Comparison of ENCODE assay signal across 26 cellular contexts in genomic region chr9:106927916-106928315, GRCh38.
"Had no signal": no experiment of that assay in that cellular context is flagged by ENCODE, and none has a peak within 500 bp of the region (broad histone marks: within the 10 kb centered on the region; RNA-seq: fewer than 3 reads in every experiment).

No MANE protein-coding gene starts in this region.

- H3K27me3 ChIP-seq: breast epithelium, gastroesophageal sphincter, heart left ventricle, pancreas, right lobe of liver, suprapubic skin, transverse colon, vagina had no signal

- H3K4me1 ChIP-seq: breast epithelium, suprapubic skin, vagina had no signal

- H3K4me3 Mint-ChIP-seq: activated CD4-positive, alpha-beta T cell treated with anti-CD3 and anti-CD28 coated beads, Interleukin-2, amount 10 ng/mL, durations not matched to agents 24 days and 14 days; memory B cell; naive thymus-derived CD4-positive, alpha-beta T cell; stimulated activated naive CD8-positive, alpha-beta T cell treated with anti-CD3 and anti-CD28 coated beads, Interleukin-15, amount 100 ng/mL, for 72 hours had no signal

- H3K27me3 Mint-ChIP-seq: activated CD4-positive, alpha-beta T cell treated with anti-CD3 and anti-CD28 coated beads, Interleukin-2, amount 10 ng/mL, durations not matched to agents 24 days and 14 days; memory B cell; stimulated activated naive CD8-positive, alpha-beta T cell treated with anti-CD3 and anti-CD28 coated beads, Interleukin-15, amount 100 ng/mL, for 72 hours had no signal

- H3K27ac Mint-ChIP-seq: activated CD4-positive, alpha-beta T cell treated with anti-CD3 and anti-CD28 coated beads, Interleukin-2, amount 10 ng/mL, durations not matched to agents 24 days and 14 days; memory B cell; naive thymus-derived CD4-positive, alpha-beta T cell; stimulated activated naive CD8-positive, alpha-beta T cell treated with anti-CD3 and anti-CD28 coated beads, Interleukin-15, amount 100 ng/mL, for 72 hours had no signal

- H3K4me3 ChIP-seq: breast epithelium, gastroesophageal sphincter, heart left ventricle, pancreas, right lobe of liver, suprapubic skin, transverse colon, vagina had no signal

- ATAC-seq: esophagus mucosa; gastroesophageal sphincter; heart left ventricle; left ventricle myocardium superior; naive thymus-derived CD4-positive, alpha-beta T cell; pancreas; right lobe of liver; stimulated activated naive CD8-positive, alpha-beta T cell treated with anti-CD3 and anti-CD28 coated beads, Interleukin-15, amount 100 ng/mL, for 72 hours had no signal

- H3K36me3 ChIP-seq: breast epithelium, pancreas, right lobe of liver had no signal

- DNase-seq: activated CD4-positive, alpha-beta T cell treated with anti-CD3 and anti-CD28 coated beads, Interleukin-2, amount 10 ng/mL, durations not matched to agents 24 days and 14 days; activated CD4-positive, CD25-positive, alpha-beta regulatory T cell; activated CD8-positive, alpha-beta memory T cell treated with anti-CD3 and anti-CD28 coated beads, Interleukin-2, amount 50 U/mL, for 4 hours; activated effector memory CD4-positive, alpha-beta T cell treated with Interleukin-2 at 50 U/mL for 16 hours; activated naive CD4-positive, alpha-beta T cell treated with anti-CD3 and anti-CD28 coated beads, Interleukin-2, amount 50 U/mL, for 16 hours; activated T-cell treated with anti-CD3 and anti-CD28 coated beads, Interleukin-2, amount 50 U/mL, for 48 hours; cerebellar nuclear complex; cortex of kidney; effector CD4-positive, alpha-beta T cell; heart left ventricle; left ventricle myocardium superior; naive thymus-derived CD4-positive, alpha-beta T cell; pancreas; right lobe of liver; small intestine; stimulated activated CD4-positive, alpha-beta T cell treated with anti-CD3 and anti-CD28 coated beads, Interleukin-4, amount 100 ng/mL, for 1 hour; stimulated activated naive CD8-positive, alpha-beta T cell treated with anti-CD3 and anti-CD28 coated beads, Interleukin-15, amount 100 ng/mL, for 72 hours; T-helper 1 cell; T-helper 9 cell; transverse colon had no signal

- H3K36me3 Mint-ChIP-seq: memory B cell had no signal

- H3K4me1 Mint-ChIP-seq: activated CD4-positive, alpha-beta T cell treated with anti-CD3 and anti-CD28 coated beads, Interleukin-2, amount 10 ng/mL, durations not matched to agents 24 days and 14 days; memory B cell; naive thymus-derived CD4-positive, alpha-beta T cell; stimulated activated naive CD8-positive, alpha-beta T cell treated with anti-CD3 and anti-CD28 coated beads, Interleukin-15, amount 100 ng/mL, for 72 hours had no signal

- H3K9me3 ChIP-seq: breast epithelium, gastroesophageal sphincter, heart left ventricle, pancreas, right lobe of liver, suprapubic skin, transverse colon, vagina had no signal
